1 cellular context compared by ENCODE assay signal in genomic region chr12:89259831-89260230, GRCh38.
A peak's percentile ranks its signal among the peaks of the same experiment; 100 is the strongest.
TF ChIP-seq lines count a peak whose summit lies in the region.

No MANE protein-coding gene starts in this region.

TF ChIP-seq in SK-N-SH, 30 proteins besides CTCF, POLR2A, EP300 and RAD21 (continued from another document):
- TF ChIP-seq RCOR1 (IDR thresholded peaks at IDR 0.05; ENCODE audit: low read length) (no peak), GATA2 (CRISPR knock-in tag; IDR thresholded peaks at IDR 0.05) (no peak), ELF1 (IDR thresholded peaks at IDR 0.05) (no peak), JUND (IDR thresholded peaks at IDR 0.05) (peak; percentile 50), PBX3 (IDR thresholded peaks at IDR 0.05) (no peak), MAX (IDR thresholded peaks at IDR 0.05; ENCODE audit: low read depth) (no peak), RFX5 (IDR thresholded peaks at IDR 0.05; ENCODE audit: low read length) (no peak), POLR2AphosphoS5 (IDR thresholded peaks at IDR 0.05; ENCODE audit: low read depth, low read length) (no peak), MXI1 (IDR thresholded peaks at IDR 0.05; ENCODE audit: low read depth, low read length) (no peak), FOXM1 (IDR thresholded peaks at IDR 0.05; ENCODE audit: low read depth) (no peak), TEAD4 (IDR thresholded peaks at IDR 0.05; ENCODE audit: borderline replicate concordance, insufficient read depth) (no peak), USF2 (IDR thresholded peaks at IDR 0.05; ENCODE audit: borderline replicate concordance, low read depth, low read length) (no peak), TCF12 (IDR thresholded peaks at IDR 0.05) (peak; percentile 37; the same call in 1 of the 2 replicates), FOXJ3 (CRISPR knock-in tag; IDR thresholded peaks at IDR 0.05) (no peak), CHD2 (IDR thresholded peaks at IDR 0.05; ENCODE audit: low read length, partially characterized antibody) (no peak), SMC3 (IDR thresholded peaks at IDR 0.05; ENCODE audit: low read depth, low read length) (no peak), FOSL2 (IDR thresholded peaks at IDR 0.05; ENCODE audit: borderline replicate concordance, low read depth) (peak; percentile 42; the same call in 1 of the 2 replicates), ZBTB33 (IDR thresholded peaks at IDR 0.05; ENCODE audit: borderline replicate concordance, low read depth) (no peak)
